Comparison of ENCODE assay signal across 4 cellular contexts in the genomic region with DNA sequence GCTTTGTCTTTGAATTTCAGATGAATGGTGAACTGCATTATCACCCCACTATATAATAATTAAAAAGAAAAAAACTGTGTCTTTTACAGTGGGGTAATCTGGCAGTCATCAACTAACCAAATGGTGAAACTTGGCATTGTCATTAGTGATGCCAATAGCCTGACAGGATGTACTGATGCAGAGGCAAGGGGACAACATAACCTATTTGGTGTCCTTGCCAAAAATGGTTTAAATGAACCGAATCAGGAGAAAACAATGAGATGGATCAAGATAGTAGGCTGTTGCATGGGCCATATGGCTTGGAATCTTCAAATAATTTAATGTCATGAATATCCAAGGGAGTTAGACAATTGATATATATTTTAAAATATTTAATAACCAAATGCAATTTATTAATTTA.
"Had no signal": no experiment of that assay in that cellular context is flagged by ENCODE, and none has a peak within 500 bp of the region (broad histone marks: within the 10 kb centered on the region; RNA-seq: fewer than 3 reads in every experiment).

No MANE protein-coding gene starts in this region.

- H3K36me3 Mint-ChIP-seq: IgD-negative memory B cell had no signal

- H3K9me3 Mint-ChIP-seq: HFFc6, IgD-negative memory B cell had no signal

- H3K27me3 Mint-ChIP-seq: IgD-negative memory B cell had no signal

- DNase-seq: GOT3, H7, HFFc6 had no signal

- H3K4me1 Mint-ChIP-seq: IgD-negative memory B cell had no signal

- H3K27ac Mint-ChIP-seq: HFFc6, IgD-negative memory B cell had no signal

- H3K4me3 Mint-ChIP-seq: HFFc6, IgD-negative memory B cell had no signal
